Comparison of ENCODE assay signal across 8 cellular contexts in genomic region chr10:71213127-71213616, GRCh38. TPM values are rescaled to one million over a fixed set of nuclear protein-coding genes. Genes with fewer than 3 reads are reported as not detected.
DNase-seq lines count a peak whose midpoint lies in the region.

No MANE protein-coding gene starts in this region.

- H3K27me3 ChIP-seq in neuron (ENCODE audit: insufficient read depth, low read length), result peaks cover 66% of the 10 kb centered on the region

- no peak overlapping the region for H3K27ac Mint-ChIP-seq in activated T-helper 2 cell treated with anti-CD3 and anti-CD28 coated beads, Interferon-gamma antibody, Interleukin-2, Interleukin-4, amounts not matched to agents 10 μg/mL and 5 μg/mL and 100 μg/mL, durations not matched to agents 14 hours and 24 hours and 36 hours

- H3K4me1 ChIP-seq in neuron (ENCODE audit: insufficient read depth, low read length), result peaks cover 17% of the 10 kb centered on the region

- peak overlapping the region; percentile 86 for H2AFZ ChIP-seq in neuron (ENCODE audit: low read depth, low read length)

- DNase-seq in activated CD4-positive, alpha-beta T cell treated with anti-CD3 and anti-CD28 coated beads for 48 hours, result peak; percentile 60
- DNase-seq in activated CD4-positive, alpha-beta T cell treated with anti-CD3 and anti-CD28 coated beads for 1 hour, result no peak
- DNase-seq in NCI-H2171 (lab: John Stamatoyannopoulos, UW) (peak; percentile 28), germinal center (ENCODE audit: low spot score) (peak; percentile 45), iPS-NIHi7 (ENCODE audit: extremely low spot score) (no peak)
- DNase-seq in activated T-helper 2 cell treated with anti-CD3 and anti-CD28 coated beads, Interferon-gamma antibody, Interleukin-2, Interleukin-4, amounts not matched to agents 10 μg/mL and 5 μg/mL and 100 μg/mL, durations not matched to agents 14 hours and 24 hours and 36 hours (ENCODE audit: low spot score), result peak; percentile 19
- DNase-seq in central memory CD4-positive, alpha-beta T cell, result no peak

- no peaks in the 10 kb centered on the region for H3K9me3 Mint-ChIP-seq in activated T-helper 2 cell treated with anti-CD3 and anti-CD28 coated beads, Interferon-gamma antibody, Interleukin-2, Interleukin-4, amounts not matched to agents 10 μg/mL and 5 μg/mL and 100 μg/mL, durations not matched to agents 14 hours and 24 hours and 36 hours

- H3K36me3 Mint-ChIP-seq in activated T-helper 2 cell treated with anti-CD3 and anti-CD28 coated beads, Interferon-gamma antibody, Interleukin-2, Interleukin-4, amounts not matched to agents 10 μg/mL and 5 μg/mL and 100 μg/mL, durations not matched to agents 14 hours and 24 hours and 36 hours (ENCODE audit: low read depth), result no peaks in the 10 kb centered on the region

- peaks cover 4% of the 10 kb centered on the region for H3K4me1 Mint-ChIP-seq in activated T-helper 2 cell treated with anti-CD3 and anti-CD28 coated beads, Interferon-gamma antibody, Interleukin-2, Interleukin-4, amounts not matched to agents 10 μg/mL and 5 μg/mL and 100 μg/mL, durations not matched to agents 14 hours and 24 hours and 36 hours (ENCODE audit: low read depth)

- peak overlapping the region; percentile 48 for H3K4me3 ChIP-seq in neuron (ENCODE audit: low read length)

- no peaks in the 10 kb centered on the region for H3K36me3 ChIP-seq in neuron (ENCODE audit: insufficient read depth, low read length)

- intact Hi-C loops in activated T-helper 2 cell treated with anti-CD3 and anti-CD28 coated beads, Interferon-gamma antibody, Interleukin-2, Interleukin-4, amounts not matched to agents 10 μg/mL and 5 μg/mL and 100 μg/mL, durations not matched to agents 14 hours and 24 hours and 36 hours (cut with micrococcal nuclease), result no loop called here

- H3K27me3 Mint-ChIP-seq in activated T-helper 2 cell treated with anti-CD3 and anti-CD28 coated beads, Interferon-gamma antibody, Interleukin-2, Interleukin-4, amounts not matched to agents 10 μg/mL and 5 μg/mL and 100 μg/mL, durations not matched to agents 14 hours and 24 hours and 36 hours (ENCODE audit: low read depth), result peaks cover 73% of the 10 kb centered on the region

- H3K9me3 ChIP-seq in neuron (ENCODE audit: low read length), result no peaks in the 10 kb centered on the region

- peak overlapping the region; percentile 17 for H3K4me3 Mint-ChIP-seq in activated T-helper 2 cell treated with anti-CD3 and anti-CD28 coated beads, Interferon-gamma antibody, Interleukin-2, Interleukin-4, amounts not matched to agents 10 μg/mL and 5 μg/mL and 100 μg/mL, durations not matched to agents 14 hours and 24 hours and 36 hours (ENCODE audit: low read depth)

RNA-seq across cellular contexts. Expression of gene UNC5B, which starts 0.8 kb away (rescaled TPM):
- 0.07 TPM in 1 of 2 replicates, not detected in the other for total RNA-seq in activated T-helper 2 cell treated with anti-CD3 and anti-CD28 coated beads, Interferon-gamma antibody, Interleukin-2, Interleukin-4, amounts not matched to agents 10 μg/mL and 5 μg/mL and 100 μg/mL, durations not matched to agents 14 hours and 24 hours and 36 hours

Comparison
In these comparisons a context has a peak if more than half of its experiments do, and no peak if none do; other contexts are left out.
1. DNase-seq: peak in activated CD4-positive, alpha-beta T cell treated with anti-CD3 and anti-CD28 coated beads for 48 hours (single experiment), NCI-H2171 (single experiment), activated T-helper 2 cell treated with anti-CD3 and anti-CD28 coated beads, Interferon-gamma antibody, Interleukin-2, Interleukin-4, amounts not matched to agents 10 μg/mL and 5 μg/mL and 100 μg/mL, durations not matched to agents 14 hours and 24 hours and 36 hours (single experiment) and germinal center (single experiment); none in activated CD4-positive, alpha-beta T cell treated with anti-CD3 and anti-CD28 coated beads for 1 hour (single experiment), iPS-NIHi7 (single experiment) and central memory CD4-positive, alpha-beta T cell (single experiment).